In the genomic region with DNA sequence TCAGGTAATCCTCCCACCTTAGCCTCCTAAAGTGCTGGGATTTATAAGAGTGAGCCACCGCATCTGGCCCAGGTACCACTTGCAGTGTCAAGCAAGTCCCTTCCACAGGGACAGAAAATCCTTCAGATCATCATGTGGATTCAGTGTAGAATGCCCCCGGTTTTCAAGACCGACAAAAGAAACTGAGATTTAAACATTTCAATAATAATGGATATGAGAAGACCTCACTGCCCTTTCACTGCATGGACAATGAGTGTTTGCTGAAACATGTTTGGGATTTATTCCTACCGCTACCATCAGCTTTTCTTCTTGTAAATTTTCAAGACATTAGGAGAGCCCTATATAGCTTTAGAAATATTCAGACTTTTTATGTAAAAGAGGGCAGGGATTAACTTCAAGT, we compare ENCODE assay signal across 42 cellular contexts. TPM values are rescaled to one million over a fixed set of nuclear protein-coding genes. Genes with fewer than 3 reads are reported as not detected.
"Had no signal": no experiment of that assay in that cellular context is flagged by ENCODE, and none has a peak within 500 bp of the region (broad histone marks: within the 10 kb centered on the region; RNA-seq: fewer than 3 reads in every experiment).

No MANE protein-coding gene starts in this region.

- H3K27me3 Mint-ChIP-seq: activated naive CD4-positive, alpha-beta T cell treated with anti-CD3 and anti-CD28 coated beads, Interleukin-2, amount 10 ng/mL, durations not matched to agents 7 days and 5 days; activated naive CD4-positive, alpha-beta T cell treated with anti-CD3 and anti-CD28 coated beads, Interleukin-2, amount 50 U/mL, for 24 hours; activated naive CD8-positive, alpha-beta T cell; activated naive CD8-positive, alpha-beta T cell treated with anti-CD3 and anti-CD28 coated beads for 36 hours; activated naive CD8-positive, alpha-beta T cell treated with anti-CD3 and anti-CD28 coated beads, Interleukin-2, amount 10 ng/mL, durations not matched to agents 7 days and 5 days; activated naive CD8-positive, alpha-beta T cell treated with anti-CD3 and anti-CD28 coated beads, Interleukin-2, amount 50 U/mL, for 24 hours; activated T-cell treated with anti-CD3 and anti-CD28 coated beads, Interleukin-2, amount 50 U/mL, for 24 hours; activated T-helper 17 cell treated with anti-CD3 and anti-CD28 coated beads, Interleukin-2, amount 50 U/mL, for 72 hours; central memory CD8-positive, alpha-beta T cell had no signal

- H3K9me3 ChIP-seq: adrenal gland, ascending aorta, body of pancreas, breast epithelium had no signal

- H3K9me3 Mint-ChIP-seq: activated naive CD4-positive, alpha-beta T cell treated with anti-CD3 and anti-CD28 coated beads for 36 hours; activated naive CD4-positive, alpha-beta T cell treated with anti-CD3 and anti-CD28 coated beads, Interleukin-2, amount 10 ng/mL, durations not matched to agents 7 days and 5 days; activated naive CD4-positive, alpha-beta T cell treated with anti-CD3 and anti-CD28 coated beads, Interleukin-2, amount 50 U/mL, for 24 hours; activated naive CD8-positive, alpha-beta T cell treated with anti-CD3 and anti-CD28 coated beads for 36 hours; activated naive CD8-positive, alpha-beta T cell treated with anti-CD3 and anti-CD28 coated beads, Interleukin-2, amount 10 ng/mL, durations not matched to agents 7 days and 5 days; activated naive CD8-positive, alpha-beta T cell treated with anti-CD3 and anti-CD28 coated beads, Interleukin-2, amount 50 U/mL, for 24 hours; activated T-cell treated with anti-CD3 and anti-CD28 coated beads, Interleukin-2, amount 50 U/mL, for 24 hours; activated T-cell treated with anti-CD3 and anti-CD28 coated beads, Interleukin-2, amount 50 U/mL, for 4 hours; activated T-cell treated with anti-CD3 and anti-CD28 coated beads, Interleukin-2, amount 50 U/mL, for 72 hours; activated T-helper 1 cell treated with anti-CD3 and anti-CD28 coated beads, Interleukin-12 subunit alpha, Interleukin-12 subunit beta, Interleukin-2, Interleukin-4 antibody, amounts not matched to agents 30 ng/mL and 10 ng/mL and 1 ng/mL, durations not matched to agents 14 hours and 24 hours and 36 hours; activated T-helper 17 cell treated with anti-CD3 and anti-CD28 coated beads, Interleukin-2, amount 50 U/mL, for 72 hours; activated T-helper 2 cell treated with anti-CD3 and anti-CD28 coated beads, Interferon-gamma antibody, Interleukin-2, Interleukin-4, amounts not matched to agents 10 μg/mL and 5 μg/mL and 100 μg/mL, durations not matched to agents 14 hours and 24 hours and 36 hours; central memory CD8-positive, alpha-beta T cell had no signal

- H3K36me3 Mint-ChIP-seq: brain had no signal

- FAIRE-seq: astrocyte, bronchial epithelial cell, colon had no signal

- DNase-seq: activated effector memory CD4-positive, alpha-beta T cell treated with anti-CD3 and anti-CD28 coated beads, Interleukin-2, amount 50 U/mL, for 16 hours; activated effector memory CD4-positive, alpha-beta T cell treated with Interleukin-2 at 50 U/mL for 16 hours; activated gamma-delta T cell; activated gamma-delta T cell treated with Interleukin-2 at 50 U/mL for 16 hours; activated naive CD4-positive, alpha-beta T cell; activated naive CD4-positive, alpha-beta T cell treated with anti-CD3 and anti-CD28 coated beads for 36 hours; activated naive CD4-positive, alpha-beta T cell treated with anti-CD3 and anti-CD28 coated beads, Interleukin-2, amount 10 ng/mL, durations not matched to agents 7 days and 5 days; activated naive CD4-positive, alpha-beta T cell treated with anti-CD3 and anti-CD28 coated beads, Interleukin-2, amount 50 U/mL, for 16 hours; activated naive CD4-positive, alpha-beta T cell treated with Interleukin-2 at 50 U/mL for 16 hours; activated naive CD8-positive, alpha-beta T cell treated with anti-CD3 and anti-CD28 coated beads for 36 hours; activated naive CD8-positive, alpha-beta T cell treated with anti-CD3 and anti-CD28 coated beads, Interleukin-2, amount 10 ng/mL, durations not matched to agents 7 days and 5 days; activated naive CD8-positive, alpha-beta T cell treated with anti-CD3 and anti-CD28 coated beads, Interleukin-2, amount 50 U/mL, for 24 hours; activated T-cell treated with anti-CD3 and anti-CD28 coated beads, Interleukin-2, amount 50 U/mL, for 24 hours; activated T-cell treated with anti-CD3 and anti-CD28 coated beads, Interleukin-2, amount 50 U/mL, for 4 hours; activated T-cell treated with anti-CD3 and anti-CD28 coated beads, Interleukin-2, amount 50 U/mL, for 48 hours; activated T-cell treated with anti-CD3 and anti-CD28 coated beads, Interleukin-2, amount 50 U/mL, for 72 hours; adrenal gland; amniotic stem cell; amygdala; anterior cingulate cortex; aorta; body of pancreas; brain microvascular endothelial cell; central memory CD4-positive, alpha-beta T cell; cerebellar nuclear complex had no signal

- H3K4me3 ChIP-seq: adrenal gland, ascending aorta, body of pancreas, breast epithelium, cardiac muscle cell had no signal

- ATAC-seq: activated naive CD4-positive, alpha-beta T cell treated with anti-CD3 and anti-CD28 coated beads, Interleukin-2, amount 50 U/mL, for 72 hours; activated naive CD8-positive, alpha-beta T cell treated with anti-CD3 and anti-CD28 coated beads, Interleukin-2, amount 50 U/mL, for 24 hours; activated T-cell treated with anti-CD3 and anti-CD28 coated beads, Interleukin-2, amount 50 U/mL, for 4 hours; activated T-cell treated with anti-CD3 and anti-CD28 coated beads, Interleukin-2, amount 50 U/mL, for 72 hours; activated T-helper 17 cell treated with anti-CD3 and anti-CD28 coated beads, Interleukin-2, amount 50 U/mL, for 72 hours; body of pancreas had no signal

- H3K36me3 ChIP-seq: adrenal gland, brain microvascular endothelial cell, breast epithelium, cardiac muscle cell had no signal

- H3K27me3 ChIP-seq: adrenal gland, ascending aorta, body of pancreas, brain microvascular endothelial cell, breast epithelium, cardiac muscle cell had no signal

- H3K27ac Mint-ChIP-seq: activated naive CD4-positive, alpha-beta T cell treated with anti-CD3 and anti-CD28 coated beads for 36 hours; activated naive CD4-positive, alpha-beta T cell treated with anti-CD3 and anti-CD28 coated beads, Interleukin-2, amount 10 ng/mL, durations not matched to agents 7 days and 5 days; activated naive CD4-positive, alpha-beta T cell treated with anti-CD3 and anti-CD28 coated beads, Interleukin-2, amount 50 U/mL, for 24 hours; activated naive CD4-positive, alpha-beta T cell treated with anti-CD3 and anti-CD28 coated beads, Interleukin-2, amount 50 U/mL, for 72 hours; activated naive CD8-positive, alpha-beta T cell treated with anti-CD3 and anti-CD28 coated beads for 36 hours; activated naive CD8-positive, alpha-beta T cell treated with anti-CD3 and anti-CD28 coated beads, Interleukin-2, amount 10 ng/mL, durations not matched to agents 7 days and 5 days; activated naive CD8-positive, alpha-beta T cell treated with anti-CD3 and anti-CD28 coated beads, Interleukin-2, amount 50 U/mL, for 24 hours; activated T-cell treated with anti-CD3 and anti-CD28 coated beads, Interleukin-2, amount 50 U/mL, for 24 hours; activated T-cell treated with anti-CD3 and anti-CD28 coated beads, Interleukin-2, amount 50 U/mL, for 72 hours; activated T-helper 1 cell treated with anti-CD3 and anti-CD28 coated beads, Interleukin-12 subunit alpha, Interleukin-12 subunit beta, Interleukin-2, Interleukin-4 antibody, amounts not matched to agents 30 ng/mL and 10 ng/mL and 1 ng/mL, durations not matched to agents 14 hours and 24 hours and 36 hours; activated T-helper 17 cell treated with anti-CD3 and anti-CD28 coated beads, Interleukin-2, amount 50 U/mL, for 72 hours; activated T-helper 2 cell treated with anti-CD3 and anti-CD28 coated beads, Interferon-gamma antibody, Interleukin-2, Interleukin-4, amounts not matched to agents 10 μg/mL and 5 μg/mL and 100 μg/mL, durations not matched to agents 14 hours and 24 hours and 36 hours had no signal

- H3K27ac ChIP-seq: adrenal gland, ascending aorta, body of pancreas, brain microvascular endothelial cell, breast epithelium, cardiac muscle cell had no signal

- H3K4me3 Mint-ChIP-seq: activated naive CD4-positive, alpha-beta T cell treated with anti-CD3 and anti-CD28 coated beads for 36 hours; activated naive CD4-positive, alpha-beta T cell treated with anti-CD3 and anti-CD28 coated beads, Interleukin-2, amount 10 ng/mL, durations not matched to agents 7 days and 5 days; activated naive CD4-positive, alpha-beta T cell treated with anti-CD3 and anti-CD28 coated beads, Interleukin-2, amount 50 U/mL, for 24 hours; activated naive CD8-positive, alpha-beta T cell; activated naive CD8-positive, alpha-beta T cell treated with anti-CD3 and anti-CD28 coated beads for 36 hours; activated naive CD8-positive, alpha-beta T cell treated with anti-CD3 and anti-CD28 coated beads, Interleukin-2, amount 10 ng/mL, durations not matched to agents 7 days and 5 days; activated naive CD8-positive, alpha-beta T cell treated with anti-CD3 and anti-CD28 coated beads, Interleukin-2, amount 50 U/mL, for 24 hours; activated T-cell treated with anti-CD3 and anti-CD28 coated beads, Interleukin-2, amount 50 U/mL, for 24 hours; activated T-cell treated with anti-CD3 and anti-CD28 coated beads, Interleukin-2, amount 50 U/mL, for 4 hours; activated T-cell treated with anti-CD3 and anti-CD28 coated beads, Interleukin-2, amount 50 U/mL, for 72 hours; activated T-helper 1 cell treated with anti-CD3 and anti-CD28 coated beads, Interleukin-12 subunit alpha, Interleukin-12 subunit beta, Interleukin-2, Interleukin-4 antibody, amounts not matched to agents 30 ng/mL and 10 ng/mL and 1 ng/mL, durations not matched to agents 14 hours and 24 hours and 36 hours; activated T-helper 17 cell treated with anti-CD3 and anti-CD28 coated beads, Interleukin-2, amount 50 U/mL, for 72 hours; brain; central memory CD8-positive, alpha-beta T cell had no signal

RNA-seq across cellular contexts. Expression of a gene that starts 41.5 kb away (rescaled TPM):
- total RNA-seq: activated naive CD8-positive, alpha-beta T cell treated with anti-CD3 and anti-CD28 coated beads for 36 hours; activated T-helper 1 cell treated with anti-CD3 and anti-CD28 coated beads, Interleukin-12 subunit alpha, Interleukin-12 subunit beta, Interleukin-2, Interleukin-4 antibody, amounts not matched to agents 30 ng/mL and 10 ng/mL and 1 ng/mL, durations not matched to agents 14 hours and 24 hours and 36 hours; activated T-helper 2 cell treated with anti-CD3 and anti-CD28 coated beads, Interferon-gamma antibody, Interleukin-2, Interleukin-4, amounts not matched to agents 10 μg/mL and 5 μg/mL and 100 μg/mL, durations not matched to agents 14 hours and 24 hours and 36 hours; adrenal gland; ascending aorta; body of pancreas; breast epithelium; bronchial epithelial cell; cardiac muscle cell; cardiac septum; chondrocyte had no signal
- polyA plus RNA-seq: adipose tissue, adrenal gland, aorta, cardiac muscle cell had no signal
